Comparison of ENCODE assay signal across 8 cellular contexts in genomic region chr22:50326225-50326958, GRCh38. TPM values are rescaled to one million over a fixed set of nuclear protein-coding genes. Genes with fewer than 3 reads are reported as not detected.
DNase-seq lines count a peak whose midpoint lies in the region; ATAC-seq lines count a peak whose summit lies in the region.

No MANE protein-coding gene starts in this region.

- H3K9ac ChIP-seq in BLaER1 = peak overlapping the region; percentile 91

- ATAC-seq in HG03159 (IDR thresholded peaks at IDR 0.05; ENCODE audit: unreplicated experiment) (peak; percentile 30), naive B cell (ENCODE audit: low read depth in 2 of 2) (no peak), GM19324 (IDR thresholded peaks at IDR 0.05; ENCODE audit: low FRiP score, unreplicated experiment) (no peak)
- no peak for ATAC-seq in central memory CD8-positive, alpha-beta T cell (replicated peaks; ENCODE audit: extremely low read depth, poor library complexity, severe bottlenecking)

- H3K27me3 ChIP-seq in BLaER1 = 0 out of 2 replicates have a peak, but pooled peaks cover 3% of the 10 kb centered on the region

- H3K36me3 ChIP-seq in BLaER1 = no peaks in the 10 kb centered on the region

- no peaks in the 10 kb centered on the region for H3K27me3 Mint-ChIP-seq in central memory CD8-positive, alpha-beta T cell
- H3K27me3 Mint-ChIP-seq in naive B cell = peaks cover 0 to 5% (median 0%) of the 10 kb centered on the region in 3 donors

- H3K9me3 ChIP-seq in BLaER1 = no peaks in the 10 kb centered on the region

- H3K36me3 Mint-ChIP-seq in central memory CD8-positive, alpha-beta T cell (ENCODE audit: insufficient read depth) = peaks cover 2% of the 10 kb centered on the region
- no peaks in the 10 kb centered on the region for H3K36me3 Mint-ChIP-seq in naive B cell

- H3K27ac Mint-ChIP-seq in central memory CD8-positive, alpha-beta T cell (ENCODE audit: low read depth) = peak overlapping the region; percentile 80
- H3K27ac Mint-ChIP-seq in naive B cell = peak overlapping the region in 5 of 6 donors; percentile 47 to 92 (median 73)

- no peaks in the 10 kb centered on the region for H3K9me3 Mint-ChIP-seq in central memory CD8-positive, alpha-beta T cell
- H3K9me3 Mint-ChIP-seq in naive B cell = no peaks in the 10 kb centered on the region

- peak overlapping the region; percentile 81 for H3K4me3 Mint-ChIP-seq in central memory CD8-positive, alpha-beta T cell
- H3K4me3 Mint-ChIP-seq in naive B cell = peak overlapping the region; percentile 73 to 92 (median 85)

- peaks cover 9% of the 10 kb centered on the region for H3K4me1 Mint-ChIP-seq in central memory CD8-positive, alpha-beta T cell
- H3K4me1 Mint-ChIP-seq in naive B cell = peaks cover 11 to 13% (median 13%) of the 10 kb centered on the region in 3 donors

- no peak for DNase-seq in central memory CD8-positive, alpha-beta T cell (ENCODE audit: low spot score in 2 of 2)
- DNase-seq in naive B cell (no peak), COLO829 (ENCODE audit: low spot score) (no peak), inferior parietal cortex (ENCODE audit: extremely low spot score) (no peak), SK-N-DZ (ENCODE audit: low spot score) (no peak)

- H3K4me3 ChIP-seq in BLaER1 = peak overlapping the region; percentile 79

- H4K20me1 ChIP-seq in BLaER1 = no peaks in the 10 kb centered on the region

- H3K4me2 ChIP-seq in BLaER1 = peak overlapping the region; percentile 89

- peak overlapping the region; percentile 93 for H3K27ac ChIP-seq in BLaER1

- peaks cover 54% of the 10 kb centered on the region for H3K4me1 ChIP-seq in BLaER1

RNA-seq across cellular contexts. Expression of gene DENND6B, which starts 0.4 kb away (rescaled TPM):
- polyA plus RNA-seq in naive B cell (ENCODE audit: low read depth in 6 of 6) = under 1 TPM in 5 of 6 donors, not detected in 1; 0.05 to 0.43 (median 0.28) TPM
- 2.2 and 2.8 TPM in 2 replicates for polyA plus RNA-seq in SK-N-DZ (2014; cell fraction: cytosol; rRNA removed)
- 8.8 and 10.8 TPM in 2 replicates for polyA plus RNA-seq in SK-N-DZ (2014; cell fraction: nucleus; rRNA removed)

RNA-seq across cellular contexts. Expression of gene PPP6R2, which starts 16.7 kb away (rescaled TPM):
- polyA plus RNA-seq in naive B cell (ENCODE audit: low read depth in 6 of 6) = 10 to 100 TPM; 11.9 to 28.1 (median 16.2) TPM
- 39.2 and 43.5 TPM in 2 replicates for polyA plus RNA-seq in SK-N-DZ (2014; cell fraction: cytosol; rRNA removed)
- 162 and 174 TPM in 2 replicates for polyA plus RNA-seq in SK-N-DZ (2014; cell fraction: nucleus; rRNA removed)

RNA-seq across cellular contexts. Expression of gene PLXNB2, which starts 18.9 kb away (rescaled TPM):
- 1 to 10 TPM in 2 of 6 donors, under 1 TPM in 3, not detected in 1; 0.46 to 1.1 (median 0.66) TPM for polyA plus RNA-seq in naive B cell (ENCODE audit: low read depth in 6 of 6)
- polyA plus RNA-seq in SK-N-DZ (2014; cell fraction: cytosol; rRNA removed) = 60.4 and 75.0 TPM in 2 replicates
- 183 and 241 TPM in 2 replicates for polyA plus RNA-seq in SK-N-DZ (2014; cell fraction: nucleus; rRNA removed)

RNA-seq across cellular contexts. Expression of gene MAPK11, which starts 56.2 kb away (rescaled TPM):
- under 1 TPM in 3 of 6 donors, not detected in 3; 0.17 to 0.21 (median 0.19) TPM for polyA plus RNA-seq in naive B cell (ENCODE audit: low read depth in 6 of 6)
- polyA plus RNA-seq in SK-N-DZ (2014; cell fraction: cytosol; rRNA removed) = 12.7 and 14.7 TPM in 2 replicates
- polyA plus RNA-seq in SK-N-DZ (2014; cell fraction: nucleus; rRNA removed) = 144 and 172 TPM in 2 replicates
